ENCODE assay signal across 16 cellular contexts in genomic region chr6:13247627-13248026, GRCh38.
DNase-seq lines count a peak whose midpoint lies in the region; ATAC-seq, FAIRE-seq and TF ChIP-seq lines count a peak whose summit lies in the region.
"Had no signal": no experiment of that assay in that cellular context is flagged by ENCODE, and none has a peak within 500 bp of the region (broad histone marks: within the 10 kb centered on the region; RNA-seq: fewer than 3 reads in every experiment).

No MANE protein-coding gene starts in this region.

- H4K20me1 ChIP-seq in BLaER1 (no peaks in the 10 kb centered on the region), IMR-90 (ENCODE audit: insufficient read depth, low read length) (no peaks in the 10 kb centered on the region), H1 (replicated peaks in 1 of 2; ENCODE audit: control insufficient read depth in 1 of 2, insufficient read depth in 2 of 2, low read length in 2 of 2) (no peaks in the 10 kb centered on the region)
- H4K20me1 ChIP-seq: BLaER1 treated with 17β-estradiol and CSF1 and Interleukin-3, amounts not matched to agents 10 nM and 100 nM had no signal

- BruUV-seq in IMR-90 (replicated peaks; lab: Mats Ljungman, UMichigan): no TSS peak

- H3K79me1 ChIP-seq in IMR-90 (ENCODE audit: low read depth in 1 of 2, low read length in 2 of 2): no peaks in the 10 kb centered on the region
- H3K79me1 ChIP-seq in H1 (ENCODE audit: low read depth, low read length): no peaks in the 10 kb centered on the region

- H3K27ac ChIP-seq in BLaER1 (no peak overlapping the region), IMR-90 (ENCODE audit: insufficient read depth, low read length) (no peak overlapping the region), H1 (ENCODE audit: low read depth, low read length) (0 out of 2 replicates have a peak overlapping the region, but pooled peaks have one; percentile 8), mesodermal cell (ENCODE audit: low read depth, low read length, severe bottlenecking) (peak overlapping the region; percentile 47)
- no peak overlapping the region for H3K27ac ChIP-seq in effector memory CD4-positive, alpha-beta T cell (ENCODE audit: insufficient read depth, low read length, poor library complexity, severe bottlenecking)
- H3K27ac ChIP-seq: BLaER1 treated with 17β-estradiol and CSF1 and Interleukin-3, amounts not matched to agents 10 nM and 100 nM; PC-9 had no signal

- H2AFZ ChIP-seq in IMR-90 (replicated peaks; ENCODE audit: low read length, poor library complexity): peak overlapping the region; percentile 18
- H2AFZ ChIP-seq in H1 (ENCODE audit: low read length): no peak overlapping the region
- H2AFZ ChIP-seq: PC-9 had no signal

- H2AK9ac ChIP-seq in IMR-90 (replicated peaks; ENCODE audit: low read depth, low read length, poor library complexity): no peak overlapping the region

- peaks cover 0 to 14% (median 3%) of the 10 kb centered on the region in 5 donors for H3K27me3 Mint-ChIP-seq in naive thymus-derived CD8-positive, alpha-beta T cell

- H3K9ac ChIP-seq in BLaER1 (no peak overlapping the region), IMR-90 (ENCODE audit: low read depth, low read length) (no peak overlapping the region), H1 (replicated peaks in 1 of 4; ENCODE audit: extremely low read depth in 1 of 4, low read depth in 3 of 4, low read length in 3 of 4) (no peak overlapping the region; a peak in 1 of 7 replicates)
- H3K9ac ChIP-seq: BLaER1 treated with 17β-estradiol and CSF1 and Interleukin-3, amounts not matched to agents 10 nM and 100 nM had no signal

- H3K9me3 ChIP-seq in BLaER1 (peaks cover 29% of the 10 kb centered on the region), IMR-90 (ENCODE audit: control insufficient read depth, insufficient read depth, low read length) (no peaks in the 10 kb centered on the region), H1 (ENCODE audit: insufficient read depth in 2 of 2, low read depth in 1 of 2, low read length in 1 of 2) (peaks cover 0 to 2% of the 10 kb centered on the region in 2 experiments; a peak in 1 of 4 replicates), mesodermal cell (ENCODE audit: control insufficient read depth, low read length) (no peaks in the 10 kb centered on the region)
- H3K9me3 ChIP-seq in effector memory CD4-positive, alpha-beta T cell (ENCODE audit: control insufficient read depth, low read length): no peaks in the 10 kb centered on the region

- H3K4me1 Mint-ChIP-seq in naive thymus-derived CD8-positive, alpha-beta T cell: peaks cover 0 to 2% (median 0%) of the 10 kb centered on the region in 4 donors
- H3K4me1 Mint-ChIP-seq: CD8-positive, alpha-beta memory T cell had no signal

- 61% methylated on average over 2 of the region's 7 CpGs; no CpG with 5 or more reads in 1 of the 2 experiments for WGBS in IMR-90 (ENCODE audit: extremely low coverage in 2 of 2, insufficient read length in 1 of 2), 2 experiments
- 85% methylated on average over 7 of the region's 7 CpGs; no CpG with 5 or more reads in 1 of the 2 experiments for WGBS in H1 (ENCODE audit: extremely low coverage in 1 of 2, insufficient coverage in 1 of 2, insufficient read length in 1 of 2, insufficient replicate concordance in 2 of 2, low coverage in 1 of 2, low lambda C conversion rate in 2 of 2, missing lambda C conversion rate in 1 of 2), 2 experiments
- 94 to 95% methylated on average over 6 to 7 of the region's 7 CpGs for WGBS in mesodermal cell (ENCODE audit: insufficient coverage in 2 of 2), 2 experiments

- H2BK15ac ChIP-seq in IMR-90 (ENCODE audit: low read depth, low read length) (no peak overlapping the region; the same call in 2 of the 3 replicates), H1 (ENCODE audit: low read length) (no peak overlapping the region)

- no peaks in the 10 kb centered on the region for H3K79me2 ChIP-seq in H1 (ENCODE audit: control insufficient read depth in 1 of 2, insufficient read depth in 2 of 2, low read length in 2 of 2)

- no peak overlapping the region for H3K4me3 Mint-ChIP-seq in naive thymus-derived CD8-positive, alpha-beta T cell
- H3K4me3 Mint-ChIP-seq: CD8-positive, alpha-beta memory T cell had no signal

- 0 out of 2 replicates have a peak overlapping the region, but pooled peaks have one; percentile 6 for H3K4me2 ChIP-seq in BLaER1
- no peak overlapping the region for H3K4me2 ChIP-seq in IMR-90 (ENCODE audit: low read depth, low read length)
- no peak overlapping the region; a peak in 1 of 4 replicates for H3K4me2 ChIP-seq in H1 (ENCODE audit: insufficient read depth in 1 of 2, low read depth in 2 of 2, low read length in 2 of 2)
- H3K4me2 ChIP-seq: PC-9 had no signal

- intact Hi-C loops in IMR-90 (cut with micrococcal nuclease) (no loop called here), head of caudate nucleus (cut with DNase I) (no loop called here)

- peak overlapping the region; percentile 8; the same call in 1 of the 2 replicates for H3K18ac ChIP-seq in IMR-90 (ENCODE audit: low read depth, low read length)
- 0 out of 2 replicates have a peak overlapping the region, but pooled peaks have one; percentile 52 for H3K18ac ChIP-seq in H1 (ENCODE audit: extremely low read depth, low read length)

- H4K91ac ChIP-seq in IMR-90 (ENCODE audit: insufficient read depth, low read depth, low read length): no peak overlapping the region
- H4K91ac ChIP-seq in H1 (replicated peaks; ENCODE audit: insufficient read length, low read length): no peak overlapping the region

- ATAC-seq in IMR-90 (ENCODE audit: low read depth): no peak
- no peak for ATAC-seq in naive thymus-derived CD8-positive, alpha-beta T cell
- no peak for ATAC-seq in HG03439 (IDR thresholded peaks at IDR 0.05; ENCODE audit: unreplicated experiment)
- ATAC-seq: Right ventricle myocardium inferior had no signal

- TF ChIP-seq POLR2A in IMR-90 (IDR thresholded peaks at IDR 0.05; ENCODE audit: low read depth, low read length) (no peak), H1 (IDR thresholded peaks at IDR 0.05; ENCODE audit: control extremely low read depth in 1 of 2, low read depth in 2 of 2, low read length in 2 of 2) (no peak)

- H2BK5ac ChIP-seq in IMR-90 (ENCODE audit: low read depth, low read length, poor library complexity, severe bottlenecking) (peak overlapping the region; percentile 67), H1 (ENCODE audit: low read depth, low read length) (peak overlapping the region; percentile 29; the same call in 1 of the 2 replicates)

- H2AK5ac ChIP-seq in IMR-90 (ENCODE audit: low read depth, low read length): no peak overlapping the region
- H2AK5ac ChIP-seq in H1 (ENCODE audit: low read depth, low read length): no peak overlapping the region

- in situ Hi-C loops in IMR-90 (cut with MboI; ENCODE audit: low sequenced_read_pairs): no loop called here

- H3K4me1 ChIP-seq in BLaER1: peaks cover 15% of the 10 kb centered on the region
- peaks cover 5% of the 10 kb centered on the region; the same call in 1 of the 2 replicates for H3K4me1 ChIP-seq in IMR-90 (ENCODE audit: control insufficient read depth, insufficient read depth, low read length)
- H3K4me1 ChIP-seq in H1 (replicated peaks in 1 of 4; ENCODE audit: control insufficient read depth in 3 of 4, insufficient read depth in 4 of 4, low read length in 3 of 4): peaks cover 0 to 13% (median 8%) of the 10 kb centered on the region in 4 experiments; a peak in 4 of 7 replicates
- peaks cover 11% of the 10 kb centered on the region for H3K4me1 ChIP-seq in mesodermal cell (ENCODE audit: control insufficient read depth, insufficient read depth, low read length, poor library complexity, severe bottlenecking)
- H3K4me1 ChIP-seq in effector memory CD4-positive, alpha-beta T cell (ENCODE audit: control insufficient read depth, insufficient read depth, low read length, poor library complexity, severe bottlenecking): no peaks in the 10 kb centered on the region

- dilution Hi-C loops in IMR-90 (cut with HindIII; ENCODE audit: low sequenced_read_pairs, unreplicated experiment): no loop called here

- TF ChIP-seq EP300 in H1 (IDR thresholded peaks at IDR 0.05; ENCODE audit: borderline replicate concordance in 1 of 2, low read depth in 2 of 2, low read length in 2 of 2): no peak

- H3K27ac Mint-ChIP-seq in naive thymus-derived CD8-positive, alpha-beta T cell: no peak overlapping the region
- H3K27ac Mint-ChIP-seq: CD8-positive, alpha-beta memory T cell had no signal

- H3K14ac ChIP-seq in IMR-90 (replicated peaks; ENCODE audit: low read depth, low read length): no peak overlapping the region
- H3K14ac ChIP-seq in H1 (ENCODE audit: insufficient read length): no peak overlapping the region

- no peak for FAIRE-seq in H1 (lab: Jason Lieb, UNC)
- FAIRE-seq: D721Med, GM19239 had no signal

- no peak for TF ChIP-seq RAD21 in IMR-90 (IDR thresholded peaks at IDR 0.05; ENCODE audit: low read length)
- TF ChIP-seq RAD21 in H1 (IDR thresholded peaks at IDR 0.05 in 1 of 2, conservative IDR thresholded peaks at IDR 0.05 in 1 of 2; ENCODE audit: low read depth in 2 of 2, low read length in 2 of 2): no peak

- peak overlapping the region; percentile 25; the same call in 1 of the 2 replicates for H2BK120ac ChIP-seq in IMR-90 (ENCODE audit: low read depth, low read length)
- peak overlapping the region; percentile 76 for H2BK120ac ChIP-seq in H1 (replicated peaks; ENCODE audit: low read depth, low read length)

- POLR2A ChIA-PET in IMR-90 (lab: Charles Lee; ENCODE audit: unreplicated experiment): no interaction called here
- POLR2A ChIA-PET in H1 (lab: Charles Lee; ENCODE audit: partially characterized antibody): no interaction called here
- POLR2A ChIA-PET in naive thymus-derived CD8-positive, alpha-beta T cell (lab: Charles Lee): no interaction called here

- TF ChIP-seq CTCF in IMR-90 (conservative IDR thresholded peaks at IDR 0.05; ENCODE audit: low read depth, low read length) (no peak), H1 (IDR thresholded peaks at IDR 0.05; ENCODE audit: control extremely low read depth in 1 of 3, insufficient read depth in 1 of 3, low read depth in 1 of 3, low read length in 3 of 3) (no peak)

- H2BK12ac ChIP-seq in H1 (ENCODE audit: low read depth, low read length): no peak overlapping the region

- no peak overlapping the region for H3K23ac ChIP-seq in IMR-90 (ENCODE audit: low read depth, low read length)
- no peak overlapping the region for H3K23ac ChIP-seq in H1 (ENCODE audit: insufficient read length)

- peaks cover 0 to 20% (median 6%) of the 10 kb centered on the region in 9 donors for H3K9me3 Mint-ChIP-seq in naive thymus-derived CD8-positive, alpha-beta T cell

- no peak overlapping the region for H3K56ac ChIP-seq in IMR-90 (ENCODE audit: extremely low read depth, insufficient read depth, low read length)
- H3K56ac ChIP-seq in H1 (replicated peaks; ENCODE audit: insufficient read length, low read depth, low read length): no peak overlapping the region

- DNase-seq in IMR-90: no peak
- no peak for DNase-seq in H1 (ENCODE audit: low read depth in 1 of 2, low spot score in 2 of 2)
- DNase-seq in head of caudate nucleus: no peak
- DNase-seq in effector memory CD4-positive, alpha-beta T cell: no peak
- no peak for DNase-seq in naive thymus-derived CD8-positive, alpha-beta T cell
- DNase-seq: CD8-positive, alpha-beta memory T cell; H7; KBM-7; PC-9 had no signal

- peaks cover 0 to 12% (median 8%) of the 10 kb centered on the region in 3 donors for H3K36me3 Mint-ChIP-seq in naive thymus-derived CD8-positive, alpha-beta T cell

- H3K4me3 ChIP-seq in BLaER1 (no peak overlapping the region), IMR-90 (ENCODE audit: insufficient read depth, low read depth, low read length) (no peak overlapping the region), H1 (ENCODE audit: extremely low read depth in 1 of 4, insufficient read depth in 2 of 4, low read depth in 3 of 4, low read length in 4 of 4) (no peak overlapping the region), mesodermal cell (ENCODE audit: extremely low read depth, insufficient read depth, low read length, poor library complexity, severe bottlenecking) (no peak overlapping the region)
- no peak overlapping the region for H3K4me3 ChIP-seq in effector memory CD4-positive, alpha-beta T cell (ENCODE audit: insufficient read depth, low read depth, low read length, poor library complexity, severe bottlenecking)
- H3K4me3 ChIP-seq: BLaER1 treated with 17β-estradiol and CSF1 and Interleukin-3, amounts not matched to agents 10 nM and 100 nM; PC-9 had no signal

- CTCF ChIA-PET in IMR-90 (lab: Yijun Ruan, JAX): no interaction called here
- CTCF ChIA-PET in H1 (lab: Charles Lee; ENCODE audit: partially characterized antibody): interaction anchor here (0.6 to 1.4 kb wide), 3 partner anchors 15 to 644 kb away, joined by 3 to 4 read pairs (median 4); no protein-coding TSS in a partner anchor

- H3K23me2 ChIP-seq in H1 (ENCODE audit: low read depth, low read length): no peaks in the 10 kb centered on the region; the same call in 1 of the 2 replicates

- H3K4ac ChIP-seq in IMR-90 (ENCODE audit: low read depth, low read length) (peak overlapping the region; percentile 12; the same call in 1 of the 2 replicates), H1 (replicated peaks; ENCODE audit: insufficient read length, low read depth, low read length) (no peak overlapping the region)

- no peaks in the 10 kb centered on the region for H3K27me3 ChIP-seq in BLaER1
- no peaks in the 10 kb centered on the region for H3K27me3 ChIP-seq in IMR-90 (ENCODE audit: control insufficient read depth, insufficient read depth, low read length)
- H3K27me3 ChIP-seq in H1 (replicated peaks in 1 of 4; ENCODE audit: control insufficient read depth in 3 of 4, extremely low read depth in 1 of 4, insufficient read depth in 3 of 4, low read length in 3 of 4): no peaks in the 10 kb centered on the region
- H3K27me3 ChIP-seq in effector memory CD4-positive, alpha-beta T cell (replicated peaks; ENCODE audit: control insufficient read depth, insufficient read depth, low read length, poor library complexity, severe bottlenecking): no peaks in the 10 kb centered on the region
- H3K27me3 ChIP-seq: BLaER1 treated with 17β-estradiol and CSF1 and Interleukin-3, amounts not matched to agents 10 nM and 100 nM had no signal

- H3K36me3 ChIP-seq in BLaER1 (no peaks in the 10 kb centered on the region), IMR-90 (ENCODE audit: control insufficient read depth, insufficient read depth, low read length) (no peaks in the 10 kb centered on the region), H1 (ENCODE audit: control insufficient read depth in 2 of 4, insufficient read depth in 4 of 4, low read length in 3 of 4) (no peaks in the 10 kb centered on the region), mesodermal cell (ENCODE audit: control insufficient read depth, insufficient read depth, low read length) (no peaks in the 10 kb centered on the region)
- no peaks in the 10 kb centered on the region for H3K36me3 ChIP-seq in effector memory CD4-positive, alpha-beta T cell (ENCODE audit: control insufficient read depth, insufficient read depth, low read length)
- H3K36me3 ChIP-seq: BLaER1 treated with 17β-estradiol and CSF1 and Interleukin-3, amounts not matched to agents 10 nM and 100 nM had no signal

- H4K8ac ChIP-seq in IMR-90 (ENCODE audit: low read depth in 2 of 2, low read length in 2 of 2): no peak overlapping the region
- H4K8ac ChIP-seq in H1 (ENCODE audit: extremely low read depth, insufficient read depth, low read length): no peak overlapping the region

- H3K9me1 ChIP-seq in IMR-90 (ENCODE audit: insufficient read depth, low read length): no peaks in the 10 kb centered on the region

- H2BK20ac ChIP-seq in IMR-90 (ENCODE audit: low read depth, low read length) (no peak overlapping the region), H1 (ENCODE audit: low read length) (peak overlapping the region; percentile 4)

- H4K5ac ChIP-seq in IMR-90 (ENCODE audit: low read depth, low read length) (peak overlapping the region; percentile 1; the same call in 1 of the 2 replicates), H1 (ENCODE audit: insufficient read length, low read depth, low read length) (no peak overlapping the region)

Comparison
In these comparisons a context has a peak if more than half of its experiments do, and no peak if none do; other contexts are left out.
1. H3K27ac ChIP-seq: peak in H1 (single experiment) and mesodermal cell (single experiment); none in BLaER1 (single experiment), IMR-90 (single experiment) and effector memory CD4-positive, alpha-beta T cell (single experiment).